In the genomic region with DNA sequence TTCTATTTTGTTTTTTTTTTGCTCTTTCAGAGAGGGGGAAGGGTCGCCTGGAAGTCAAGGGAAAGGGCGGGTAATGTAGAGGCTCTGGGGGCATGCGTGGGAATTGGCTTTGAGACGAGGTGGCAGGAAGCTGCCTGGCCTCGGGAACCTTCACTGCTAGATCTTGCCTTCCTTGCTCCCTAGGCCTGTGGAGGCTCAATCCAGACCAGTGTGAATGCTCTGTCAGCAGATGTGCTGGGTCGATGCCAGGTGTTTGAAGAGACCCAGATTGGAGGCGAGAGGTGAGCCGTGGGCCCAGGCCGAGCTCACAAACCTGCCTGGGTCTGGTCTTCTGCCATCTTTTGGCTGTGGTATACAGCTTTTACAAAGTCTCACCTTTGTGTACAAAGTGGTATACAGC, we compare ENCODE assay signal across 31 cellular contexts. TPM values are rescaled to one million over a fixed set of nuclear protein-coding genes. Genes with fewer than 3 reads are reported as not detected.
"Had no signal": no experiment of that assay in that cellular context is flagged by ENCODE, and none has a peak within 500 bp of the region (broad histone marks: within the 10 kb centered on the region; RNA-seq: fewer than 3 reads in every experiment).

No MANE protein-coding gene starts in this region.

- H3K4me1 Mint-ChIP-seq: activated CD4-positive, alpha-beta T cell treated with anti-CD3 and anti-CD28 coated beads, Interleukin-2, amount 10 ng/mL, durations not matched to agents 7 days and 5 days; activated naive CD8-positive, alpha-beta T cell treated with anti-CD3 and anti-CD28 coated beads, Interleukin-2, amount 10 ng/mL, durations not matched to agents 7 days and 5 days; brain; nephron had no signal

- ATAC-seq: activated CD8-positive, alpha-beta T cell treated with anti-CD3 and anti-CD28 coated beads for 36 hours; effector memory CD8-positive, alpha-beta T cell; gastroesophageal sphincter had no signal

- H3K4me3 Mint-ChIP-seq: activated CD4-positive, alpha-beta T cell treated with anti-CD3 and anti-CD28 coated beads, Interleukin-2, amount 10 ng/mL, durations not matched to agents 7 days and 5 days; activated CD8-positive, alpha-beta T cell treated with anti-CD3 and anti-CD28 coated beads for 36 hours; activated naive CD8-positive, alpha-beta T cell treated with anti-CD3 and anti-CD28 coated beads, Interleukin-2, amount 10 ng/mL, durations not matched to agents 7 days and 5 days; brain; effector memory CD8-positive, alpha-beta T cell; nephron; T-helper 1 cell treated with Interleukin-12 subunit alpha and Interleukin-12 subunit beta and Interleukin-4 antibody, amounts not matched to agents 30 μg/mL and 1 μg/mL, for 36 hours had no signal

- H3K9me3 Mint-ChIP-seq: activated CD4-positive, alpha-beta T cell treated with anti-CD3 and anti-CD28 coated beads, Interleukin-2, amount 10 ng/mL, durations not matched to agents 7 days and 5 days; activated CD8-positive, alpha-beta T cell treated with anti-CD3 and anti-CD28 coated beads for 36 hours; activated naive CD8-positive, alpha-beta T cell treated with anti-CD3 and anti-CD28 coated beads, Interleukin-2, amount 10 ng/mL, durations not matched to agents 7 days and 5 days; activated T-helper 2 cell treated with anti-CD3 and anti-CD28 coated beads, Interferon-gamma antibody, Interleukin-2, Interleukin-4, amounts not matched to agents 10 μg/mL and 5 μg/mL and 100 μg/mL, durations not matched to agents 14 hours and 24 hours and 36 hours; brain; effector memory CD8-positive, alpha-beta T cell; nephron; T-helper 1 cell treated with Interleukin-12 subunit alpha and Interleukin-12 subunit beta and Interleukin-4 antibody, amounts not matched to agents 30 μg/mL and 1 μg/mL, for 36 hours had no signal

- DNase-seq: activated CD4-positive, alpha-beta T cell treated with anti-CD3 and anti-CD28 coated beads, Interleukin-2, amount 10 ng/mL, durations not matched to agents 7 days and 5 days; activated CD4-positive, CD25-positive, alpha-beta regulatory T cell treated with anti-CD3 and anti-CD28 coated beads, Interleukin-2, amount 50 U/mL, for 72 hours; activated CD8-positive, alpha-beta T cell treated with anti-CD3 and anti-CD28 coated beads for 36 hours; activated naive CD4-positive, alpha-beta T cell treated with Interleukin-2 at 50 U/mL for 16 hours; activated naive CD8-positive, alpha-beta T cell treated with anti-CD3 and anti-CD28 coated beads, Interleukin-2, amount 10 ng/mL, durations not matched to agents 7 days and 5 days; cortex of kidney; effector memory CD8-positive, alpha-beta T cell; islet precursor cell; mammary epithelial cell; retina; stimulated activated CD4-positive, alpha-beta T cell treated with anti-CD3 and anti-CD28 coated beads, Interleukin-1b, Interleukin-23, amount 100 ng/mL, for 48 hours; stimulated activated CD4-positive, alpha-beta T cell treated with anti-CD3 and anti-CD28 coated beads, Interleukin-4, amount 100 ng/mL, for 4 hours; stimulated activated CD8-positive, alpha-beta memory T cell treated with anti-CD3 and anti-CD28 coated beads, Interleukin-4, amount 100 ng/mL, for 48 hours; stimulated activated naive CD4-positive, alpha-beta T cell; T1000; testis; transverse colon had no signal

- H3K27ac Mint-ChIP-seq: activated CD4-positive, alpha-beta T cell treated with anti-CD3 and anti-CD28 coated beads, Interleukin-2, amount 10 ng/mL, durations not matched to agents 7 days and 5 days; activated CD8-positive, alpha-beta T cell treated with anti-CD3 and anti-CD28 coated beads for 36 hours; activated naive CD8-positive, alpha-beta T cell treated with anti-CD3 and anti-CD28 coated beads, Interleukin-2, amount 10 ng/mL, durations not matched to agents 7 days and 5 days; activated T-helper 2 cell treated with anti-CD3 and anti-CD28 coated beads, Interferon-gamma antibody, Interleukin-2, Interleukin-4, amounts not matched to agents 10 μg/mL and 5 μg/mL and 100 μg/mL, durations not matched to agents 14 hours and 24 hours and 36 hours; brain; nephron; T-helper 1 cell treated with Interleukin-12 subunit alpha and Interleukin-12 subunit beta and Interleukin-4 antibody, amounts not matched to agents 30 μg/mL and 1 μg/mL, for 36 hours had no signal

- H3K27me3 Mint-ChIP-seq: activated CD4-positive, alpha-beta T cell treated with anti-CD3 and anti-CD28 coated beads, Interleukin-2, amount 10 ng/mL, durations not matched to agents 7 days and 5 days; activated CD8-positive, alpha-beta T cell treated with anti-CD3 and anti-CD28 coated beads for 36 hours; activated naive CD8-positive, alpha-beta T cell treated with anti-CD3 and anti-CD28 coated beads, Interleukin-2, amount 10 ng/mL, durations not matched to agents 7 days and 5 days; brain; effector memory CD8-positive, alpha-beta T cell had no signal

- H3K9me3 ChIP-seq: ascending aorta, gastroesophageal sphincter, prostate gland, testis, transverse colon had no signal

RNA-seq across cellular contexts. Expression of a gene that starts 43.7 kb away (rescaled TPM):
- total RNA-seq: activated CD4-positive, alpha-beta T cell treated with anti-CD3 and anti-CD28 coated beads, Interleukin-2, amount 10 ng/mL, durations not matched to agents 7 days and 5 days; activated naive CD8-positive, alpha-beta T cell treated with anti-CD3 and anti-CD28 coated beads, Interleukin-2, amount 10 ng/mL, durations not matched to agents 7 days and 5 days; ascending aorta; chondrocyte; endothelial cell of umbilical vein; fibroblast of lung; fibroblast of villous mesenchyme; gastroesophageal sphincter; liver; mucosa of gallbladder; osteocyte; transverse colon had no signal
